8 cellular contexts compared by ENCODE assay signal in genomic region chr12:21657336-21658077, GRCh38. TPM values are rescaled to one million over a fixed set of nuclear protein-coding genes. Genes with fewer than 3 reads are reported as not detected.
DNase-seq lines count a peak whose midpoint lies in the region; TF ChIP-seq lines count a peak whose summit lies in the region.

LDHB (minus strand) TSS chr12:21657842; CDS start chr12:21654671, 3,171 bp downstream.

- DNase-seq in ELF-1 (ENCODE audit: low read depth, low spot score) = peak; percentile 98
- DNase-seq in H4 (ENCODE audit: low spot score) = peak; percentile 88
- DNase-seq in M059J (ENCODE audit: low read depth) = peak; percentile 91
- peak; percentile 90 for DNase-seq in SIG-M5 (lab: John Stamatoyannopoulos, UW)
- DNase-seq in activated gamma-delta T cell (lab: John Stamatoyannopoulos, UW) = peak; percentile 61
- DNase-seq in fibroblast of villous mesenchyme (ENCODE audit: low read depth) = peak; percentile 97

- peaks cover 25% of the 10 kb centered on the region for H3K36me3 ChIP-seq in neuron (ENCODE audit: insufficient read depth, low read length)
- peaks cover 14 to 20% (median 18%) of the 10 kb centered on the region in 5 donors for H3K36me3 ChIP-seq in subcutaneous abdominal adipose tissue (ENCODE audit: control insufficient read depth in 5 of 5, insufficient read depth in 5 of 5, low read length in 5 of 5)

- H2AFZ ChIP-seq in neuron (ENCODE audit: low read depth, low read length) = peak within 1 kb of the TSS; percentile 53

- peaks cover 15% of the 10 kb centered on the region for H3K4me1 ChIP-seq in neuron (ENCODE audit: insufficient read depth, low read length)
- H3K4me1 ChIP-seq in subcutaneous abdominal adipose tissue (ENCODE audit: control insufficient read depth in 5 of 5, insufficient read depth in 5 of 5, low read length in 5 of 5) = peaks cover 2 to 32% (median 19%) of the 10 kb centered on the region in 5 donors

- H3K9ac ChIP-seq in subcutaneous abdominal adipose tissue (ENCODE audit: low read length in 5 of 5) = peak within 1 kb of the TSS; percentile 50 to 96 (median 87)

- H3K27me3 ChIP-seq in neuron (ENCODE audit: insufficient read depth, low read length) (no peaks in the 10 kb centered on the region), subcutaneous abdominal adipose tissue (ENCODE audit: control insufficient read depth in 5 of 5, insufficient read depth in 4 of 5, low read length in 5 of 5) (no peaks in the 10 kb centered on the region)

- no peak for TF ChIP-seq CTCF in fibroblast of villous mesenchyme (IDR thresholded peaks at IDR 0.05; ENCODE audit: insufficient read depth, low read depth, low read length)

- peak within 1 kb of the TSS; percentile 98 for H3K4me3 ChIP-seq in fibroblast of villous mesenchyme (ENCODE audit: low read depth, low read length)
- peak within 1 kb of the TSS; percentile 97 for H3K4me3 ChIP-seq in neuron (ENCODE audit: low read length)
- peak within 1 kb of the TSS; percentile 90 to 98 (median 93) for H3K4me3 ChIP-seq in subcutaneous abdominal adipose tissue (ENCODE audit: low read depth in 1 of 5, low read length in 5 of 5)

- H3K27ac ChIP-seq in subcutaneous abdominal adipose tissue (ENCODE audit: low read depth, low read length) = peak within 1 kb of the TSS; percentile 92

- H3K9me3 ChIP-seq in neuron (ENCODE audit: low read length) (no peaks in the 10 kb centered on the region), subcutaneous abdominal adipose tissue (ENCODE audit: control insufficient read depth in 5 of 5, low read length in 5 of 5) (no peaks in the 10 kb centered on the region)

RNA-seq across cellular contexts. Expression of gene LDHB, which starts in this region (rescaled TPM):
- 1,752 TPM in 2 replicates for total RNA-seq in H4 (2014; rRNA removed; shearing (Covaris generic))
- total RNA-seq in M059J (2014; rRNA removed; shearing (Covaris generic)) = 596 and 730 TPM in 2 replicates
- total RNA-seq in fibroblast of villous mesenchyme = 525 and 613 TPM in 2 replicates

Comparison
In these comparisons a context has a peak if more than half of its experiments do, and no peak if none do; other contexts are left out.
1. Peak in every context shown above with its lines: DNase-seq, H3K4me3 ChIP-seq and H3K27ac ChIP-seq.